ENCODE assay signal across 27 cellular contexts in the genomic region with DNA sequence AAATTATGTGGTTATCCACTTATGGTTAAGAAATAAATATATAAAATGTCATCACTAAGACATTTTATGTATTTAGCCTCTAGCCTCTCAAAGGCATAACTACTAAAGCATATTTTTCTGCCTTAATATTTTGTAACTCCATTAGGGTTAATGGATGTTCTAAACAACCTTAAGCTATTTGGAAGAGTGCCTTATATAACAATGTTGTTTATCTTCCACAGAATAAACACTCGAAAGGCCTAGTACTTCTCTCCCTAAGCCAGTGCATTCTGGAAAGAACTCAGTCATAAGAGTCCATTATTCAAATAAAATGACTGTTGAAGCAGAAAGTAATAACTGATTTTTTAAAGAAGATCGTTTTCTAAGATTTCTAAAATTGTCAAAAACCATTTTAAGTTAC. TPM values are rescaled to one million over a fixed set of nuclear protein-coding genes. Genes with fewer than 3 reads are reported as not detected.
A peak's percentile ranks its signal among the peaks of the same experiment; 100 is the strongest.
DNase-seq lines count a peak whose midpoint lies in the region; ATAC-seq and TF ChIP-seq lines count a peak whose summit lies in the region.
"Had no signal": no experiment of that assay in that cellular context is flagged by ENCODE, and none has a peak within 500 bp of the region (broad histone marks: within the 10 kb centered on the region; RNA-seq: fewer than 3 reads in every experiment).

No MANE protein-coding gene starts in this region.

- H4K20me1 ChIP-seq in GM23248 (ENCODE audit: insufficient read depth) = no peaks in the 10 kb centered on the region

- peak; percentile 81 for ATAC-seq in upper lobe of right lung
- ATAC-seq: right cardiac atrium, Right ventricle myocardium inferior had no signal

- no peak for TF ChIP-seq CTCF in upper lobe of right lung (IDR thresholded peaks at IDR 0.05)

- H3K36me3 ChIP-seq in mesenchymal stem cell (ENCODE audit: control insufficient read depth in 1 of 2, insufficient read depth in 2 of 2, low read depth in 1 of 2, low read length in 2 of 2) (no peaks in the 10 kb centered on the region), upper lobe of right lung (no peaks in the 10 kb centered on the region), GM23248 (ENCODE audit: low read depth) (no peaks in the 10 kb centered on the region)
- H3K36me3 ChIP-seq: ascending aorta had no signal

- no peaks in the 10 kb centered on the region for H3K79me1 ChIP-seq in mesenchymal stem cell (replicated peaks; ENCODE audit: low read length, poor library complexity, severe bottlenecking)

- no peaks in the 10 kb centered on the region for H3K79me2 ChIP-seq in GM23248 (ENCODE audit: insufficient read depth)

- H2BK120ac ChIP-seq in mesenchymal stem cell (ENCODE audit: low read depth, low read length) = no peak overlapping the region

- H2AFZ ChIP-seq in mesenchymal stem cell (ENCODE audit: low read depth, low read length) = no peak overlapping the region
- H2AFZ ChIP-seq in GM23248 = no peak overlapping the region

- no peak overlapping the region for H3K18ac ChIP-seq in mesenchymal stem cell (ENCODE audit: low read depth in 1 of 2, low read length in 2 of 2)

- DNase-seq in DMS153 (lab: John Stamatoyannopoulos, UW) (peak; percentile 26), DMS153 treated with DMSO at 0.1 percent for 48 hours (lab: John Stamatoyannopoulos, UW; ENCODE audit: unreplicated experiment) (no peak), amniotic epithelial cell (ENCODE audit: low read depth) (peak; percentile 50), mesenchymal stem cell (peak; percentile 42), upper lobe of right lung (no peak), GM23248 (no peak), NOMO-1 (lab: John Stamatoyannopoulos, UW; ENCODE audit: unreplicated experiment in 2 of 2) (no peak)
- no peak for DNase-seq in stimulated activated CD4-positive, alpha-beta T cell treated with anti-CD3 and anti-CD28 coated beads, Interleukin-4, amount 100 ng/mL, for 24 hours
- DNase-seq: activated B cell treated with CpG ODN at 0.5 μM for 24 hours; activated CD4-positive, alpha-beta T cell treated with anti-CD3 and anti-CD28 coated beads, Interleukin-2, amount 50 U/mL, for 4 hours; caudate nucleus; CD4-positive, CD25-positive, alpha-beta regulatory T cell; HFFc6; mesendoderm; MM.1S; naive B cell; NCI-H1436 treated with DMSO at 0.1 percent for 48 hours; NCI-H748 treated with DMSO at 0.1 percent for 48 hours; right cardiac atrium; stimulated activated CD4-positive, alpha-beta T cell treated with anti-CD3 and anti-CD28 coated beads, Interleukin-12 subunit alpha, Interleukin-12 subunit beta, amount 100 ng/mL, for 4 hours; stimulated activated CD4-positive, alpha-beta T cell treated with anti-CD3 and anti-CD28 coated beads, Interleukin-4, amount 100 ng/mL, for 4 hours; stimulated activated naive CD4-positive, alpha-beta T cell; T-helper 9 cell; testis had no signal

- H3K4me1 ChIP-seq in mesenchymal stem cell (ENCODE audit: control insufficient read depth, insufficient read depth, low read depth, low read length) (no peaks in the 10 kb centered on the region), upper lobe of right lung (peaks cover 3% of the 10 kb centered on the region), GM23248 (ENCODE audit: insufficient read depth) (peaks cover 31% of the 10 kb centered on the region)

- H3K14ac ChIP-seq in mesenchymal stem cell (ENCODE audit: low read length in 2 of 2) = no peak overlapping the region

- whole genome bisulfite sequencing in mesenchymal stem cell = 0% methylated on average over 1 of the region's 2 CpGs
- 81 to 88% methylated on average over 2 of the region's 2 CpGs for WGBS in GM23248 (ENCODE audit: low coverage in 1 of 2, low lambda C conversion rate in 2 of 2, missing lambda C conversion rate in 2 of 2), 2 experiments

- intact Hi-C loops in upper lobe of right lung (cut with DNase I) = no loop called here

- H4K91ac ChIP-seq in mesenchymal stem cell (ENCODE audit: low read length) = no peak overlapping the region

- no peak overlapping the region for H2AK5ac ChIP-seq in mesenchymal stem cell (ENCODE audit: low read length, severe bottlenecking)

- H4K8ac ChIP-seq in mesenchymal stem cell (ENCODE audit: low read length) = no peak overlapping the region

- no peak overlapping the region for H2BK5ac ChIP-seq in mesenchymal stem cell (ENCODE audit: low read depth, low read length, poor library complexity, severe bottlenecking)

- H3K27ac ChIP-seq in mesenchymal stem cell (ENCODE audit: low read length, poor library complexity, severe bottlenecking) (no peak overlapping the region), upper lobe of right lung (peak overlapping the region; percentile 15), GM23248 (no peak overlapping the region)
- H3K27ac ChIP-seq: 22Rv1 had no signal

- no peak overlapping the region for H2BK12ac ChIP-seq in mesenchymal stem cell (ENCODE audit: low read length in 2 of 2)

- H3K9me3 ChIP-seq in mesenchymal stem cell (ENCODE audit: control insufficient read depth, low read length) (no peaks in the 10 kb centered on the region), upper lobe of right lung (no peaks in the 10 kb centered on the region), GM23248 (ENCODE audit: low read depth) (no peaks in the 10 kb centered on the region)
- H3K9me3 ChIP-seq: ascending aorta, testis had no signal

- in situ Hi-C loops in GM23248 (cut with MboI) = loop anchor here (25.0 kb wide), 2 partner anchors 390 to 665 kb away; a partner anchor contains a TSS

- no peaks in the 10 kb centered on the region for H3K9me2 ChIP-seq in GM23248 (ENCODE audit: insufficient read depth)

- H3K4me3 ChIP-seq in mesenchymal stem cell (ENCODE audit: insufficient read depth in 1 of 2, low read depth in 1 of 2, low read length in 2 of 2) = no peak overlapping the region
- no peak overlapping the region for H3K4me3 ChIP-seq in upper lobe of right lung
- no peak overlapping the region for H3K4me3 ChIP-seq in GM23248
- H3K4me3 ChIP-seq: ascending aorta, testis had no signal

- H3K27me3 ChIP-seq in mesenchymal stem cell (ENCODE audit: control insufficient read depth in 1 of 2, insufficient read depth in 1 of 2, low read length in 2 of 2) (no peaks in the 10 kb centered on the region), upper lobe of right lung (no peaks in the 10 kb centered on the region), GM23248 (replicated peaks; ENCODE audit: insufficient read depth) (no peaks in the 10 kb centered on the region)
- H3K27me3 ChIP-seq: ascending aorta, testis had no signal

- no peak overlapping the region for H3K4ac ChIP-seq in mesenchymal stem cell (ENCODE audit: low read depth in 1 of 2, low read length in 2 of 2)

- H3K4me2 ChIP-seq in mesenchymal stem cell (ENCODE audit: low read length, poor library complexity, severe bottlenecking) (no peak overlapping the region), GM23248 (ENCODE audit: unreplicated experiment) (no peak overlapping the region)

- no peak overlapping the region for H3K23ac ChIP-seq in mesenchymal stem cell (ENCODE audit: low read length in 2 of 2)

- H2BK15ac ChIP-seq in mesenchymal stem cell (ENCODE audit: low read depth, poor library complexity, severe bottlenecking) = no peak overlapping the region

- H3F3A ChIP-seq in GM23248 (ENCODE audit: insufficient read depth) = peaks cover 33% of the 10 kb centered on the region

- H3K9ac ChIP-seq in mesenchymal stem cell (ENCODE audit: low read length) = no peak overlapping the region
- H3K9ac ChIP-seq in GM23248 = no peak overlapping the region

RNA-seq across cellular contexts. Expression of a gene that starts 15.0 kb away (rescaled TPM):
- 4.5 TPM for polyA plus RNA-seq in mesenchymal stem cell (2013, experiment 1 of 2)
- polyA plus RNA-seq in mesenchymal stem cell (2013, experiment 2 of 2) = 5.2 TPM
- 8.5 TPM for total RNA-seq in upper lobe of right lung
- total RNA-seq in GM23248 (2014; rRNA removed; shearing (Covaris generic)) = 51.2 and 61.3 TPM in 2 replicates
- 27.9 and 30.6 TPM in 2 replicates for polyA plus RNA-seq in GM23248 (2016; fragmentation: Nextera tagmentation; extraction: Ambion mirVana)

Comparison
In these comparisons a context has a peak if more than half of its experiments do, and no peak if none do; other contexts are left out.
1. DNase-seq: peak in DMS153 (single experiment), amniotic epithelial cell (single experiment) and mesenchymal stem cell (single experiment); none in DMS153 treated with DMSO at 0.1 percent for 48 hours (single experiment), upper lobe of right lung (single experiment), GM23248 (single experiment), NOMO-1 (0 of 2) and stimulated activated CD4-positive, alpha-beta T cell treated with anti-CD3 and anti-CD28 coated beads, Interleukin-4, amount 100 ng/mL, for 24 hours (single experiment).